In the genomic region with DNA sequence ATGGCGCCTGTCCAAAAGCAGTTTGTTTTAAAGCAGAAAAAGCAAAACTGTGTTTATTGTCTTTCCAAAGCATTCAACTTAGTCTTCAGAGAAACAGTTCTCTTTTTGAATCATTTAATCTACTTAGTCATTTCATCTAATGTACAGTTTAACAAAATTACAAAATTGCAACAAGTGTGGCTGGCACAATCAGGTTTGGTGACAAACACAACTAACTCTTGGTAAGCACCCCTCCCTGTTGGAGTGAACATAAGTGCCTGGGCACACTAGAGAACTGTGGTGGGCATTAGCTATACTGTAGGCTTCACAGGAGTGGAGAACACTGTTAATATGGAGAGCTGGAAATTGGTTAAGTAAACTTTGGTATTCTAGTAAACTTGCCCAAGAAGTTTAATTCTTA, we compare ENCODE assay signal across 23 cellular contexts. TPM values are rescaled to one million over a fixed set of nuclear protein-coding genes. Genes with fewer than 3 reads are reported as not detected.
DNase-seq lines count a peak whose midpoint lies in the region; ATAC-seq and TF ChIP-seq lines count a peak whose summit lies in the region.
"Had no signal": no experiment of that assay in that cellular context is flagged by ENCODE, and none has a peak within 500 bp of the region (broad histone marks: within the 10 kb centered on the region; RNA-seq: fewer than 3 reads in every experiment).

No MANE protein-coding gene starts in this region.

- no peaks in the 10 kb centered on the region for H3K36me3 ChIP-seq in prostate gland
- H3K36me3 ChIP-seq: breast epithelium, tibial nerve had no signal

- H3K27me3 Mint-ChIP-seq in activated naive CD4-positive, alpha-beta T cell treated with anti-CD3 and anti-CD28 coated beads, Interleukin-2, amount 50 U/mL, for 24 hours = no peaks in the 10 kb centered on the region
- H3K27me3 Mint-ChIP-seq in T-helper 17 cell = no peaks in the 10 kb centered on the region
- H3K27me3 Mint-ChIP-seq in activated naive CD8-positive, alpha-beta T cell treated with anti-CD3 and anti-CD28 coated beads, Interleukin-2, amount 50 U/mL, for 24 hours = no peaks in the 10 kb centered on the region
- no peaks in the 10 kb centered on the region for H3K27me3 Mint-ChIP-seq in stimulated activated naive CD8-positive, alpha-beta T cell treated with anti-CD3 and anti-CD28 coated beads, Interleukin-15, Interleukin-2, amounts not matched to agents 100 ng/mL and 50 ng/mL, for 24 hours
- no peaks in the 10 kb centered on the region for H3K27me3 Mint-ChIP-seq in nephron progenitor cell (ENCODE audit: low read depth, poor library complexity)
- H3K27me3 Mint-ChIP-seq: progenitor cell of endocrine pancreas had no signal

- intact Hi-C loops in prostate gland (cut with DNase I) = no loop called here

- TF ChIP-seq CTCF in nephron progenitor cell (IDR thresholded peaks at IDR 0.05) (no peak), prostate gland (IDR thresholded peaks at IDR 0.05) (no peak)

- no peaks in the 10 kb centered on the region for H3K27me3 ChIP-seq in prostate gland (replicated peaks; ENCODE audit: insufficient read depth)
- H3K27me3 ChIP-seq: breast epithelium, tibial nerve had no signal

- H3K27ac Mint-ChIP-seq in activated naive CD4-positive, alpha-beta T cell treated with anti-CD3 and anti-CD28 coated beads, Interleukin-2, amount 50 U/mL, for 24 hours = peak overlapping the region; percentile 77
- H3K27ac Mint-ChIP-seq in T-helper 17 cell (peak overlapping the region; percentile 98), nephron progenitor cell (no peak overlapping the region)
- H3K27ac Mint-ChIP-seq in activated naive CD8-positive, alpha-beta T cell treated with anti-CD3 and anti-CD28 coated beads, Interleukin-2, amount 50 U/mL, for 24 hours = peak overlapping the region; percentile 73
- peak overlapping the region; percentile 65 for H3K27ac Mint-ChIP-seq in stimulated activated naive CD8-positive, alpha-beta T cell treated with anti-CD3 and anti-CD28 coated beads, Interleukin-15, Interleukin-2, amounts not matched to agents 100 ng/mL and 50 ng/mL, for 24 hours
- H3K27ac Mint-ChIP-seq: H9, progenitor cell of endocrine pancreas had no signal

- H3K4me1 ChIP-seq in prostate gland (replicated peaks) = no peaks in the 10 kb centered on the region
- H3K4me1 ChIP-seq: breast epithelium had no signal

- no peaks in the 10 kb centered on the region for H3K9me3 ChIP-seq in T-helper 17 cell (ENCODE audit: control insufficient read depth, low read length, poor library complexity, severe bottlenecking)
- H3K9me3 ChIP-seq in prostate gland = no peaks in the 10 kb centered on the region
- H3K9me3 ChIP-seq: breast epithelium, tibial nerve had no signal

- peak overlapping the region; percentile 15 for H3K4me3 Mint-ChIP-seq in activated naive CD4-positive, alpha-beta T cell treated with anti-CD3 and anti-CD28 coated beads, Interleukin-2, amount 50 U/mL, for 24 hours
- peak overlapping the region; percentile 19 for H3K4me3 Mint-ChIP-seq in T-helper 17 cell
- H3K4me3 Mint-ChIP-seq in activated naive CD8-positive, alpha-beta T cell treated with anti-CD3 and anti-CD28 coated beads, Interleukin-2, amount 50 U/mL, for 24 hours = no peak overlapping the region
- no peak overlapping the region for H3K4me3 Mint-ChIP-seq in stimulated activated naive CD8-positive, alpha-beta T cell treated with anti-CD3 and anti-CD28 coated beads, Interleukin-15, Interleukin-2, amounts not matched to agents 100 ng/mL and 50 ng/mL, for 24 hours
- H3K4me3 Mint-ChIP-seq in nephron progenitor cell = no peak overlapping the region
- H3K4me3 Mint-ChIP-seq: H9, neural crest cell had no signal

- peaks cover 70% of the 10 kb centered on the region for H3K4me1 Mint-ChIP-seq in activated naive CD4-positive, alpha-beta T cell treated with anti-CD3 and anti-CD28 coated beads, Interleukin-2, amount 50 U/mL, for 24 hours
- H3K4me1 Mint-ChIP-seq in T-helper 17 cell (peaks cover 32% of the 10 kb centered on the region), nephron progenitor cell (peaks cover 9% of the 10 kb centered on the region)
- H3K4me1 Mint-ChIP-seq in activated naive CD8-positive, alpha-beta T cell treated with anti-CD3 and anti-CD28 coated beads, Interleukin-2, amount 50 U/mL, for 24 hours = peaks cover 74% of the 10 kb centered on the region
- peaks cover 74% of the 10 kb centered on the region for H3K4me1 Mint-ChIP-seq in stimulated activated naive CD8-positive, alpha-beta T cell treated with anti-CD3 and anti-CD28 coated beads, Interleukin-15, Interleukin-2, amounts not matched to agents 100 ng/mL and 50 ng/mL, for 24 hours (ENCODE audit: low read depth)

- WGBS in prostate gland = 100% methylated on average over 1 of the region's 1 CpG

- no peak for DNase-seq in activated naive CD4-positive, alpha-beta T cell (lab: John Stamatoyannopoulos, UW)
- DNase-seq in T-helper 17 cell (no peak), nephron progenitor cell (no peak), prostate gland (ENCODE audit: low spot score) (no peak)
- DNase-seq in activated naive CD8-positive, alpha-beta T cell treated with anti-CD3 and anti-CD28 coated beads, Interleukin-2, amount 50 U/mL, for 24 hours = no peak
- DNase-seq: activated CD8-positive, alpha-beta memory T cell treated with anti-CD3 and anti-CD28 coated beads, Interleukin-2, amount 50 U/mL, for 48 hours; cortex of kidney; DMS79 treated with DMSO at 0.1 percent for 48 hours; H9; left colon; mesendoderm; NCI-H1105 treated with DMSO at 0.1 percent for 48 hours; NCI-H510A; NK-92 treated with Interleukin-12 subunit alpha and Interleukin-12 subunit beta, amount 100 ng/mL, for 24 hours; stimulated activated naive CD4-positive, alpha-beta T cell; T-helper 9 cell had no signal

- ATAC-seq in T-helper 17 cell = no peak
- ATAC-seq in activated naive CD8-positive, alpha-beta T cell treated with anti-CD3 and anti-CD28 coated beads, Interleukin-2, amount 50 U/mL, for 24 hours = no peak
- ATAC-seq in HG03280 (IDR thresholded peaks at IDR 0.05; ENCODE audit: unreplicated experiment) = no peak
- ATAC-seq: left colon had no signal

- H3K27ac ChIP-seq in prostate gland = no peak overlapping the region
- H3K27ac ChIP-seq: breast epithelium, tibial nerve had no signal

- no peak overlapping the region for H3K4me3 ChIP-seq in prostate gland
- H3K4me3 ChIP-seq: breast epithelium, tibial nerve had no signal

- no peak for TF ChIP-seq POLR2A in prostate gland (IDR thresholded peaks at IDR 0.05)

- H3K9me3 Mint-ChIP-seq in activated naive CD4-positive, alpha-beta T cell treated with anti-CD3 and anti-CD28 coated beads, Interleukin-2, amount 50 U/mL, for 24 hours = no peaks in the 10 kb centered on the region
- no peaks in the 10 kb centered on the region for H3K9me3 Mint-ChIP-seq in activated naive CD8-positive, alpha-beta T cell treated with anti-CD3 and anti-CD28 coated beads, Interleukin-2, amount 50 U/mL, for 24 hours
- no peaks in the 10 kb centered on the region for H3K9me3 Mint-ChIP-seq in stimulated activated naive CD8-positive, alpha-beta T cell treated with anti-CD3 and anti-CD28 coated beads, Interleukin-15, Interleukin-2, amounts not matched to agents 100 ng/mL and 50 ng/mL, for 24 hours
- H3K9me3 Mint-ChIP-seq in nephron progenitor cell = no peaks in the 10 kb centered on the region
- H3K9me3 Mint-ChIP-seq: H9, neural crest cell had no signal

- peaks cover 2% of the 10 kb centered on the region for H3K36me3 Mint-ChIP-seq in activated naive CD4-positive, alpha-beta T cell treated with anti-CD3 and anti-CD28 coated beads, Interleukin-2, amount 50 U/mL, for 24 hours
- H3K36me3 Mint-ChIP-seq in T-helper 17 cell (ENCODE audit: low read depth) (no peaks in the 10 kb centered on the region), nephron progenitor cell (ENCODE audit: low read depth) (peaks cover 10% of the 10 kb centered on the region)
- H3K36me3 Mint-ChIP-seq in activated naive CD8-positive, alpha-beta T cell treated with anti-CD3 and anti-CD28 coated beads, Interleukin-2, amount 50 U/mL, for 24 hours (ENCODE audit: low read depth) = peaks cover 13% of the 10 kb centered on the region
- H3K36me3 Mint-ChIP-seq in stimulated activated naive CD8-positive, alpha-beta T cell treated with anti-CD3 and anti-CD28 coated beads, Interleukin-15, Interleukin-2, amounts not matched to agents 100 ng/mL and 50 ng/mL, for 24 hours (ENCODE audit: low read depth) = peaks cover 14% of the 10 kb centered on the region

RNA-seq across cellular contexts. Expression of gene CREM, which starts 6.9 kb away (rescaled TPM):
- total RNA-seq in T-helper 17 cell = 10 to 100 TPM; 50.8 to 79.2 TPM
- 10 to 100 TPM; 25.5 to 75.3 TPM for total RNA-seq in prostate gland

RNA-seq across cellular contexts. Expression of gene CUL2, which starts 43.4 kb away (rescaled TPM):
- total RNA-seq in T-helper 17 cell (10 to 100 TPM; 25.6 to 36.9 TPM), prostate gland (10 to 100 TPM; 15.5 to 15.9 TPM)

Comparison
In these comparisons a context has a peak if more than half of its experiments do, and no peak if none do; other contexts are left out.
1. H3K4me3 Mint-ChIP-seq: peak in activated naive CD4-positive, alpha-beta T cell treated with anti-CD3 and anti-CD28 coated beads, Interleukin-2, amount 50 U/mL, for 24 hours (single experiment) and T-helper 17 cell (single experiment); none in activated naive CD8-positive, alpha-beta T cell treated with anti-CD3 and anti-CD28 coated beads, Interleukin-2, amount 50 U/mL, for 24 hours (single experiment), stimulated activated naive CD8-positive, alpha-beta T cell treated with anti-CD3 and anti-CD28 coated beads, Interleukin-15, Interleukin-2, amounts not matched to agents 100 ng/mL and 50 ng/mL, for 24 hours (single experiment) and nephron progenitor cell (single experiment).